11 cellular contexts compared by ENCODE assay signal in genomic region chr10:29947701-29948060, GRCh38.
A peak's percentile ranks its signal among the peaks of the same experiment; 100 is the strongest.
DNase-seq lines count a peak whose midpoint lies in the region; ATAC-seq, FAIRE-seq and TF ChIP-seq lines count a peak whose summit lies in the region.
"Had no signal": no experiment of that assay in that cellular context is flagged by ENCODE, and none has a peak within 500 bp of the region (broad histone marks: within the 10 kb centered on the region; RNA-seq: fewer than 3 reads in every experiment).

No MANE protein-coding gene starts in this region.

- H3K9ac ChIP-seq in GM23248 (no peak overlapping the region), skeletal muscle tissue (ENCODE audit: low read depth in 1 of 3, low read length in 3 of 3) (peak overlapping the region; percentile 70 to 89 (median 81))

- H4K20me1 ChIP-seq in GM23248 (ENCODE audit: insufficient read depth): no peaks in the 10 kb centered on the region
- H4K20me1 ChIP-seq in hepatocyte (ENCODE audit: insufficient read depth, poor library complexity, severe bottlenecking): no peaks in the 10 kb centered on the region

- H3K4me2 ChIP-seq in GM23248 (ENCODE audit: unreplicated experiment) (peak overlapping the region; percentile 26), hepatocyte (no peak overlapping the region)

- H3K4me3 ChIP-seq in GM23248: no peak overlapping the region
- no peak overlapping the region for H3K4me3 ChIP-seq in bronchial epithelial cell (ENCODE audit: low read depth, low read length)
- no peak overlapping the region for H3K4me3 ChIP-seq in hepatocyte
- H3K4me3 ChIP-seq in skeletal muscle tissue (ENCODE audit: low read length in 3 of 3): peak overlapping the region; percentile 46 to 61 (median 60)
- H3K4me3 ChIP-seq in SJCRH30: no peak overlapping the region

- no peaks in the 10 kb centered on the region for H3K27me3 ChIP-seq in GM23248 (replicated peaks; ENCODE audit: insufficient read depth)
- no peaks in the 10 kb centered on the region for H3K27me3 ChIP-seq in bronchial epithelial cell (ENCODE audit: control insufficient read depth, insufficient read depth, low read length)
- no peaks in the 10 kb centered on the region for H3K27me3 ChIP-seq in hepatocyte
- H3K27me3 ChIP-seq in skeletal muscle tissue (ENCODE audit: control insufficient read depth in 3 of 3, insufficient read depth in 3 of 3, low read length in 3 of 3): no peaks in the 10 kb centered on the region
- H3K27me3 ChIP-seq in SJCRH30: 0 out of 2 replicates have a peak, but pooled peaks cover 6% of the 10 kb centered on the region

- no peak overlapping the region for H3K27ac Mint-ChIP-seq in activated CD4-positive, alpha-beta T cell treated with anti-CD3 and anti-CD28 coated beads for 36 hours
- H3K27ac Mint-ChIP-seq: IgD-negative memory B cell had no signal

- WGBS in GM23248 (ENCODE audit: low coverage in 1 of 2, low lambda C conversion rate in 2 of 2, missing lambda C conversion rate in 2 of 2), 2 experiments: 73 to 77% methylated on average over 2 of the region's 2 CpGs
- whole genome bisulfite sequencing in hepatocyte (ENCODE audit: low lambda C conversion rate, missing lambda C conversion rate): 83% methylated on average over 2 of the region's 2 CpGs

- H3K36me3 ChIP-seq in GM23248 (ENCODE audit: low read depth): no peaks in the 10 kb centered on the region
- no peaks in the 10 kb centered on the region for H3K36me3 ChIP-seq in bronchial epithelial cell (ENCODE audit: control insufficient read depth, insufficient read depth, low read length)
- no peaks in the 10 kb centered on the region for H3K36me3 ChIP-seq in hepatocyte (replicated peaks; ENCODE audit: insufficient read depth, low read depth)
- H3K36me3 ChIP-seq in skeletal muscle tissue (ENCODE audit: control insufficient read depth in 3 of 3, insufficient read depth in 3 of 3, low read length in 3 of 3): no peaks in the 10 kb centered on the region
- H3K36me3 ChIP-seq in SJCRH30: no peaks in the 10 kb centered on the region

- H2AFZ ChIP-seq in GM23248 (no peak overlapping the region), hepatocyte (no peak overlapping the region)

- H3K9me3 ChIP-seq in GM23248 (ENCODE audit: low read depth) (no peaks in the 10 kb centered on the region), hepatocyte (ENCODE audit: low read depth) (no peaks in the 10 kb centered on the region), skeletal muscle tissue (ENCODE audit: control insufficient read depth in 3 of 3, low read length in 3 of 3) (no peaks in the 10 kb centered on the region), SJCRH30 (replicated peaks) (no peaks in the 10 kb centered on the region; the same call in 1 of the 2 replicates)

- H3K4me1 ChIP-seq in GM23248 (ENCODE audit: insufficient read depth) (peaks cover 33% of the 10 kb centered on the region), hepatocyte (ENCODE audit: insufficient read depth) (peaks cover 35% of the 10 kb centered on the region), skeletal muscle tissue (ENCODE audit: control insufficient read depth in 3 of 3, insufficient read depth in 3 of 3, low read length in 3 of 3) (peaks cover 21 to 31% (median 25%) of the 10 kb centered on the region in 3 donors), SJCRH30 (peaks cover 16% of the 10 kb centered on the region)

- H3K4me3 Mint-ChIP-seq in activated CD4-positive, alpha-beta T cell treated with anti-CD3 and anti-CD28 coated beads for 36 hours: no peak overlapping the region
- H3K4me3 Mint-ChIP-seq: IgD-negative memory B cell had no signal

- no peak for ATAC-seq in activated CD4-positive, alpha-beta T cell treated with anti-CD3 and anti-CD28 coated beads for 36 hours

- H3K79me2 ChIP-seq in GM23248 (ENCODE audit: insufficient read depth) (no peaks in the 10 kb centered on the region), hepatocyte (no peaks in the 10 kb centered on the region)

- peaks cover 14% of the 10 kb centered on the region for H3K4me1 Mint-ChIP-seq in activated CD4-positive, alpha-beta T cell treated with anti-CD3 and anti-CD28 coated beads for 36 hours
- H3K4me1 Mint-ChIP-seq: IgD-negative memory B cell had no signal

- CTCF ChIA-PET in activated CD4-positive, alpha-beta T cell treated with anti-CD3 and anti-CD28 coated beads for 36 hours (lab: Charles Lee): no interaction called here

- peaks cover 16% of the 10 kb centered on the region for H3F3A ChIP-seq in GM23248 (ENCODE audit: insufficient read depth)

- no peak for DNase-seq in GM23248
- DNase-seq in bronchial epithelial cell (ENCODE audit: low read depth): peak; percentile 32
- DNase-seq in hepatocyte (ENCODE audit: low spot score): no peak
- DNase-seq in stimulated activated CD8-positive, alpha-beta memory T cell treated with anti-CD3 and anti-CD28 coated beads, Interleukin-4, amount 100 ng/mL, for 48 hours: no peak
- DNase-seq in NCI-H345 (lab: John Stamatoyannopoulos, UW): no peak
- DNase-seq in activated CD4-positive, alpha-beta T cell treated with anti-CD3 and anti-CD28 coated beads for 36 hours: no peak
- no peak for DNase-seq in SJCRH30
- DNase-seq: activated T-cell treated with anti-CD3 and anti-CD28 coated beads for 4 hours, NCI-H2081 treated with DMSO at 0.1 percent for 48 hours had no signal

- in situ Hi-C loops in GM23248 (cut with MboI): no loop called here

- H3K27ac ChIP-seq in GM23248: no peak overlapping the region
- peak overlapping the region; percentile 63 for H3K27ac ChIP-seq in hepatocyte
- peak overlapping the region; percentile 82 for H3K27ac ChIP-seq in skeletal muscle tissue (ENCODE audit: low read depth, low read length)
- H3K27ac ChIP-seq in SJCRH30: no peak overlapping the region

- H3K27me3 Mint-ChIP-seq in activated CD4-positive, alpha-beta T cell treated with anti-CD3 and anti-CD28 coated beads for 36 hours: no peaks in the 10 kb centered on the region
- H3K27me3 Mint-ChIP-seq: IgD-negative memory B cell had no signal

- peak; percentile 12 for TF ChIP-seq CTCF in bronchial epithelial cell (IDR thresholded peaks at IDR 0.05; ENCODE audit: insufficient read depth, low read length, severe bottlenecking)
- no peak for TF ChIP-seq CTCF in hepatocyte (IDR thresholded peaks at IDR 0.05; ENCODE audit: poor library complexity)

- POLR2A ChIA-PET in activated CD4-positive, alpha-beta T cell treated with anti-CD3 and anti-CD28 coated beads for 36 hours (lab: Charles Lee): no interaction called here

- H3K9me3 Mint-ChIP-seq in activated CD4-positive, alpha-beta T cell treated with anti-CD3 and anti-CD28 coated beads for 36 hours (ENCODE audit: low read depth): no peaks in the 10 kb centered on the region

- intact Hi-C loops in activated CD4-positive, alpha-beta T cell treated with anti-CD3 and anti-CD28 coated beads for 36 hours (cut with DNase I, micrococcal nuclease): no loop called here

- no peaks in the 10 kb centered on the region for H3K36me3 Mint-ChIP-seq in activated CD4-positive, alpha-beta T cell treated with anti-CD3 and anti-CD28 coated beads for 36 hours (ENCODE audit: low read depth)
- H3K36me3 Mint-ChIP-seq: IgD-negative memory B cell had no signal

- FAIRE-seq in bronchial epithelial cell (lab: Jason Lieb, UNC): no peak

- H3K9me2 ChIP-seq in GM23248 (ENCODE audit: insufficient read depth): no peaks in the 10 kb centered on the region
- H3K9me2 ChIP-seq in hepatocyte (replicated peaks; ENCODE audit: insufficient read depth): no peaks in the 10 kb centered on the region

Comparison
In these comparisons a context has a peak if more than half of its experiments do, and no peak if none do; other contexts are left out.
1. H3K27ac ChIP-seq: peak in hepatocyte (single experiment) and skeletal muscle tissue (single experiment); none in GM23248 (single experiment) and SJCRH30 (single experiment).
2. H3K4me3 ChIP-seq: peak in skeletal muscle tissue (3 of 3); none in GM23248 (single experiment), bronchial epithelial cell (single experiment), hepatocyte (single experiment) and SJCRH30 (single experiment).